16 cellular contexts compared by ENCODE assay signal in genomic region chr15:95284487-95284886, GRCh38.
DNase-seq lines count a peak whose midpoint lies in the region; ATAC-seq and TF ChIP-seq lines count a peak whose summit lies in the region.
"Had no signal": no experiment of that assay in that cellular context is flagged by ENCODE, and none has a peak within 500 bp of the region (broad histone marks: within the 10 kb centered on the region; RNA-seq: fewer than 3 reads in every experiment).

No MANE protein-coding gene starts in this region.

- 79 to 87% (median 83%) methylated on average over 4 of the region's 4 CpGs for WGBS in spleen, 5 donors
- 77 to 82% methylated on average over 4 of the region's 4 CpGs for WGBS in body of pancreas, 2 donors

- TF ChIP-seq CTCF in Loucy (conservative IDR thresholded peaks at IDR 0.05; ENCODE audit: low read length), result no peak
- no peak for TF ChIP-seq CTCF in endothelial cell (IDR thresholded peaks at IDR 0.05; ENCODE audit: unreplicated experiment)
- no peak for TF ChIP-seq CTCF in spleen (IDR thresholded peaks at IDR 0.05 in 8 of 11, conservative IDR thresholded peaks at IDR 0.05 in 3 of 11)
- TF ChIP-seq CTCF in body of pancreas (IDR thresholded peaks at IDR 0.05), result no peak

- peaks cover 49% of the 10 kb centered on the region for H3K4me1 Mint-ChIP-seq in activated CD4-positive, alpha-beta T cell treated with anti-CD3 and anti-CD28 coated beads, Interleukin-2, amount 10 ng/mL, durations not matched to agents 24 days and 14 days
- peaks cover 28% of the 10 kb centered on the region for H3K4me1 Mint-ChIP-seq in endothelial cell (ENCODE audit: unreplicated experiment)
- H3K4me1 Mint-ChIP-seq: memory B cell; stimulated activated naive B cell treated with anti-CD40 and anti-IgM and Interleukin-4, amounts not matched to agents 10 μg/mL and 1 μg/mL and 100 μg/mL, for 72 hours had no signal

- H3K27ac Mint-ChIP-seq in activated CD4-positive, alpha-beta T cell treated with anti-CD3 and anti-CD28 coated beads, Interleukin-2, amount 10 ng/mL, durations not matched to agents 24 days and 14 days, result peak overlapping the region; percentile 73
- H3K27ac Mint-ChIP-seq in endothelial cell (ENCODE audit: unreplicated experiment), result peak overlapping the region; percentile 67
- H3K27ac Mint-ChIP-seq: CD4-positive, alpha-beta memory T cell; memory B cell; stimulated activated naive B cell treated with anti-CD40 and anti-IgM and Interleukin-4, amounts not matched to agents 10 μg/mL and 1 μg/mL and 100 μg/mL, for 72 hours had no signal

- H2AFZ ChIP-seq in Loucy (ENCODE audit: low read length), result no peak overlapping the region

- H3K9ac ChIP-seq in Loucy (ENCODE audit: low read depth, low read length, poor library complexity, severe bottlenecking), result no peak overlapping the region

- no peaks in the 10 kb centered on the region for H3K9me2 ChIP-seq in Loucy (replicated peaks; ENCODE audit: low read depth, low read length)

- H3K36me3 Mint-ChIP-seq in activated CD4-positive, alpha-beta T cell treated with anti-CD3 and anti-CD28 coated beads, Interleukin-2, amount 10 ng/mL, durations not matched to agents 24 days and 14 days (ENCODE audit: low read depth), result no peaks in the 10 kb centered on the region
- H3K36me3 Mint-ChIP-seq in endothelial cell (ENCODE audit: low read depth, unreplicated experiment), result no peaks in the 10 kb centered on the region
- H3K36me3 Mint-ChIP-seq: CD4-positive, alpha-beta memory T cell; memory B cell; stimulated activated naive B cell treated with anti-CD40 and anti-IgM and Interleukin-4, amounts not matched to agents 10 μg/mL and 1 μg/mL and 100 μg/mL, for 72 hours had no signal

- H3K9me3 ChIP-seq in Loucy (ENCODE audit: insufficient read depth, low read depth, low read length), result no peaks in the 10 kb centered on the region
- no peaks in the 10 kb centered on the region for H3K9me3 ChIP-seq in spleen
- H3K9me3 ChIP-seq in body of pancreas, result no peaks in the 10 kb centered on the region
- H3K9me3 ChIP-seq: HAP-1 had no signal

- no peak for DNase-seq in activated CD4-positive, alpha-beta T cell treated with anti-CD3 and anti-CD28 coated beads, Interleukin-2, amount 10 ng/mL, durations not matched to agents 24 days and 14 days
- DNase-seq in activated CD4-positive, alpha-beta T cell treated with anti-CD3 and anti-CD28 coated beads for 1 hour, result no peak
- DNase-seq in endothelial cell (ENCODE audit: low spot score) (no peak), spleen (no peak), HT-29 (ENCODE audit: low spot score) (no peak), body of pancreas (no peak), NK-92 (lab: John Stamatoyannopoulos, UW; ENCODE audit: unreplicated experiment) (no peak)
- DNase-seq: NCI-H1105; SHP77; stimulated activated naive B cell treated with anti-CD40 and anti-IgM and Interleukin-4, amounts not matched to agents 10 μg/mL and 1 μg/mL and 100 μg/mL, for 72 hours had no signal

- peaks cover 34% of the 10 kb centered on the region for H3K27me3 Mint-ChIP-seq in activated CD4-positive, alpha-beta T cell treated with anti-CD3 and anti-CD28 coated beads, Interleukin-2, amount 10 ng/mL, durations not matched to agents 24 days and 14 days
- H3K27me3 Mint-ChIP-seq in endothelial cell (ENCODE audit: unreplicated experiment), result no peaks in the 10 kb centered on the region

- peak overlapping the region; percentile 50 for H3K4me3 Mint-ChIP-seq in activated CD4-positive, alpha-beta T cell treated with anti-CD3 and anti-CD28 coated beads, Interleukin-2, amount 10 ng/mL, durations not matched to agents 24 days and 14 days
- no peak overlapping the region for H3K4me3 Mint-ChIP-seq in endothelial cell (ENCODE audit: unreplicated experiment)
- H3K4me3 Mint-ChIP-seq: memory B cell; stimulated activated naive B cell treated with anti-CD40 and anti-IgM and Interleukin-4, amounts not matched to agents 10 μg/mL and 1 μg/mL and 100 μg/mL, for 72 hours had no signal

- H3K27me3 ChIP-seq in Loucy (ENCODE audit: insufficient read depth, low read length, poor library complexity, severe bottlenecking) (no peaks in the 10 kb centered on the region), spleen (replicated peaks in 1 of 7) (peaks cover 0 to 6% (median 0%) of the 10 kb centered on the region in 7 donors), body of pancreas (no peaks in the 10 kb centered on the region)

- ATAC-seq in body of pancreas, result no peak
- ATAC-seq: stimulated activated naive B cell treated with anti-CD40 and anti-IgM and Interleukin-4, amounts not matched to agents 10 μg/mL and 1 μg/mL and 100 μg/mL, for 72 hours had no signal

- TF ChIP-seq POLR2A in spleen (IDR thresholded peaks at IDR 0.05), result no peak
- TF ChIP-seq POLR2A in body of pancreas (IDR thresholded peaks at IDR 0.05), result no peak

- H3K4me2 ChIP-seq in Loucy (ENCODE audit: low read depth, low read length, poor library complexity, severe bottlenecking), result peak overlapping the region; percentile 49

- no peaks in the 10 kb centered on the region for H3K36me3 ChIP-seq in Loucy (ENCODE audit: insufficient read depth, low read length)
- no peaks in the 10 kb centered on the region for H3K36me3 ChIP-seq in spleen
- H3K36me3 ChIP-seq in body of pancreas (replicated peaks in 1 of 2; ENCODE audit: insufficient read depth in 1 of 2, low read depth in 2 of 2), result no peaks in the 10 kb centered on the region
- H3K36me3 ChIP-seq: HAP-1 had no signal

- H3K27ac ChIP-seq in spleen (peak overlapping the region in 6 of 8 donors; percentile 20 to 63 (median 38)), body of pancreas (no peak overlapping the region)
- H3K27ac ChIP-seq: epithelial cell of prostate had no signal

- intact Hi-C loops in activated CD4-positive, alpha-beta T cell treated with anti-CD3 and anti-CD28 coated beads, Interleukin-2, amount 10 ng/mL, durations not matched to agents 24 days and 14 days (cut with micrococcal nuclease), result loop anchor here (2.0 to 10.0 kb wide), 3 partner anchors 590 to 710 kb away; no protein-coding TSS in a partner anchor
- intact Hi-C loops in spleen (cut with DNase I; ENCODE audit: low total_unique reads), result no loop called here
- intact Hi-C loops in body of pancreas (cut with DNase I), result no loop called here

- peaks cover 11% of the 10 kb centered on the region for H3F3A ChIP-seq in Loucy (ENCODE audit: low read depth)

- no peaks in the 10 kb centered on the region for H3K79me2 ChIP-seq in Loucy (ENCODE audit: insufficient read depth, low read length)

- H3K4me3 ChIP-seq in Loucy (ENCODE audit: low read length, poor library complexity, severe bottlenecking) (peak overlapping the region; percentile 3), spleen (no peak overlapping the region), body of pancreas (no peak overlapping the region)
- H3K4me3 ChIP-seq: HAP-1, skin epidermis had no signal

- H3K9me3 Mint-ChIP-seq in activated CD4-positive, alpha-beta T cell treated with anti-CD3 and anti-CD28 coated beads, Interleukin-2, amount 10 ng/mL, durations not matched to agents 24 days and 14 days, result peaks cover 4% of the 10 kb centered on the region
- no peaks in the 10 kb centered on the region for H3K9me3 Mint-ChIP-seq in endothelial cell (ENCODE audit: unreplicated experiment)
- H3K9me3 Mint-ChIP-seq: CD4-positive, alpha-beta memory T cell; memory B cell; stimulated activated naive B cell treated with anti-CD40 and anti-IgM and Interleukin-4, amounts not matched to agents 10 μg/mL and 1 μg/mL and 100 μg/mL, for 72 hours had no signal

- H4K20me1 ChIP-seq in Loucy (ENCODE audit: insufficient read depth, low read length, poor library complexity, severe bottlenecking), result no peaks in the 10 kb centered on the region

- H3K4me1 ChIP-seq in Loucy (ENCODE audit: insufficient read depth, low read length, poor library complexity, severe bottlenecking) (peaks cover 51% of the 10 kb centered on the region), spleen (peaks cover 0 to 26% (median 10%) of the 10 kb centered on the region in 6 donors), body of pancreas (no peaks in the 10 kb centered on the region)
- H3K4me1 ChIP-seq: HAP-1 had no signal

Comparison
In these comparisons a context has a peak if more than half of its experiments do, and no peak if none do; other contexts are left out.
1. H3K27ac ChIP-seq: peak in spleen (6 of 8); none in body of pancreas (0 of 4).